In the genomic region with DNA sequence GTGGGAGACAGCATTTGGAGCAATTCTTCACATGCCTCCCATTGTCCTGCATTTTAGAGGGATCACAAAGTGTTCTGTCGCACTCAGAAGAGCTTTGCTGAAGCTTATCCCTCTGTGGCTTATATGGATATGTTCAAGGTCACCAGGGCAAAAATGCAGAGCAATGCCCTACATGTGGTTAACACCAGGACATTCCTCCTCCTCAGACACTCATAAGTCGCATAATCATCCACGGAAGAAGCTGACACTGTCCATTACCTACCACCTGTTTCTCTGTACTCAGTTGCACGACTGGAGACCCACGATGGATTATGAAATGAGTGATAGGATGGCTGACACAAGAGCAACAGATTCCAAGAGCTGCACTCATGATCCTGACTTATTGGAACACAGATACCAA, we compare ENCODE assay signal across 1 cellular context.
TF ChIP-seq lines count a peak whose summit lies in the region.

No MANE protein-coding gene starts in this region.

TF ChIP-seq in HepG2, 621 proteins besides CTCF, POLR2A, EP300 and RAD21 (continued from another document):
- TF ChIP-seq YEATS2 (CRISPR knock-in tag; IDR thresholded peaks at IDR 0.05; ENCODE audit: borderline replicate concordance) (no peak), NPAS2 (CRISPR knock-in tag; IDR thresholded peaks at IDR 0.05; ENCODE audit: borderline replicate concordance) (no peak), ZNF468 (CRISPR knock-in tag; IDR thresholded peaks at IDR 0.05) (no peak), ZNF598 (CRISPR knock-in tag; IDR thresholded peaks at IDR 0.05; ENCODE audit: borderline replicate concordance) (no peak), HNRNPK (IDR thresholded peaks at IDR 0.05; ENCODE audit: low read depth, low read length, poor library complexity, severe bottlenecking) (no peak), ZNF7 (CRISPR knock-in tag; IDR thresholded peaks at IDR 0.05) (no peak), FOXK1 (CRISPR knock-in tag; IDR thresholded peaks at IDR 0.05; ENCODE audit: borderline replicate concordance, low read depth) (no peak), CEBPG (CRISPR knock-in tag; IDR thresholded peaks at IDR 0.05) (no peak)
- TF ChIP-seq, protein P1, sequence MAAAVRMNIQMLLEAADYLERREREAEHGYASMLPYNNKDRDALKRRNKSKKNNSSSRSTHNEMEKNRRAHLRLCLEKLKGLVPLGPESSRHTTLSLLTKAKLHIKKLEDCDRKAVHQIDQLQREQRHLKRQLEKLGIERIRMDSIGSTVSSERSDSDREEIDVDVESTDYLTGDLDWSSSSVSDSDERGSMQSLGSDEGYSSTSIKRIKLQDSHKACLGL (CRISPR knock-in tag; IDR thresholded peaks at IDR 0.05) = no peak
- TF ChIP-seq, protein P2, sequence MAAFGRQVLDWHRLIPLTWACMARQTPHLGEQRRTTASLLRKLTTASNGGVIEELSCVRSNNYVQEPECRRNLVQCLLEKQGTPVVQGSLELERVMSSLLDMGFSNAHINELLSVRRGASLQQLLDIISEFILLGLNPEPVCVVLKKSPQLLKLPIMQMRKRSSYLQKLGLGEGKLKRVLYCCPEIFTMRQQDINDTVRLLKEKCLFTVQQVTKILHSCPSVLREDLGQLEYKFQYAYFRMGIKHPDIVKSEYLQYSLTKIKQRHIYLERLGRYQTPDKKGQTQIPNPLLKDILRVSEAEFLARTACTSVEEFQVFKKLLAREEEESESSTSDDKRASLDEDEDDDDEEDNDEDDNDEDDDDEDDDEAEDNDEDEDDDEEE (CRISPR knock-in tag; IDR thresholded peaks at IDR 0.05) = no peak
- TF ChIP-seq, protein P3, sequence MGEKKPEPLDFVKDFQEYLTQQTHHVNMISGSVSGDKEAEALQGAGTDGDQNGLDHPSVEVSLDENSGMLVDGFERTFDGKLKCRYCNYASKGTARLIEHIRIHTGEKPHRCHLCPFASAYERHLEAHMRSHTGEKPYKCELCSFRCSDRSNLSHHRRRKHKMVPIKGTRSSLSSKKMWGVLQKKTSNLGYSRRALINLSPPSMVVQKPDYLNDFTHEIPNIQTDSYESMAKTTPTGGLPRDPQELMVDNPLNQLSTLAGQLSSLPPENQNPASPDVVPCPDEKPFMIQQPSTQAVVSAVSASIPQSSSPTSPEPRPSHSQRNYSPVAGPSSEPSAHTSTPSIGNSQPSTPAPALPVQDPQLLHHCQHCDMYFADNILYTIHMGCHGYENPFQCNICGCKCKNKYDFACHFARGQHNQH (CRISPR knock-in tag; IDR thresholded peaks at IDR 0.05) = no peak
